Comparison of ENCODE assay signal across 9 cellular contexts in the genomic region with DNA sequence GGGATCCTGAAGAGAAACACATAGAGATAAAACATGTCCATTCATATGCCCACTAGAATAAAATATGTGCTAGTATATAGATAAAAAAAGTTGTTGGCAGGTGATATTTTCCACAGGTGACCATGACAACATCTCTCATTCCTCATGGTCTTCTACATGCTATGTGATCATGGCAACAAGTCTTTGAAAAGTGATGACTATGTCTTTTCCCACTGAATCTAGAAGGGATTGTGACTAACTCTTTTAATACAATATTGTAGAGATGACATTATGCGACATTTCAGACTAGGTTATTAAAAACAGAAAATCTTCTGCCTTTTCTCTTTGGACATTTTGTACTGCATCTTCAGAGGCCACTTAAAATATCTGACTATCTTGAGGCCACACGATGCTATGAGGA.
"Had no signal": no experiment of that assay in that cellular context is flagged by ENCODE, and none has a peak within 500 bp of the region (broad histone marks: within the 10 kb centered on the region; RNA-seq: fewer than 3 reads in every experiment).

No MANE protein-coding gene starts in this region.

- H3K36me3 ChIP-seq: HAP-1 had no signal

- H3K9me3 ChIP-seq: HAP-1 had no signal

- H3K4me1 ChIP-seq: HAP-1 had no signal

- H3K27me3 Mint-ChIP-seq: IgD-negative memory B cell had no signal

- H3K27ac ChIP-seq: GM23248, HL-60 had no signal

- H3K4me3 ChIP-seq: GM23248, HAP-1 had no signal

- H3K9ac ChIP-seq: GM23248 had no signal

- H3K36me3 Mint-ChIP-seq: IgD-negative memory B cell had no signal

- H3K27ac Mint-ChIP-seq: HFFc6, IgD-negative memory B cell had no signal

- H3K4me1 Mint-ChIP-seq: IgD-negative memory B cell had no signal

- ATAC-seq: HCT116 had no signal

- H3K4me3 Mint-ChIP-seq: HFFc6, IgD-negative memory B cell had no signal

- H2AFZ ChIP-seq: GM23248 had no signal

- DNase-seq: GM23248, GOT3, H7, HFFc6, KG1 had no signal
